In the genomic region with DNA sequence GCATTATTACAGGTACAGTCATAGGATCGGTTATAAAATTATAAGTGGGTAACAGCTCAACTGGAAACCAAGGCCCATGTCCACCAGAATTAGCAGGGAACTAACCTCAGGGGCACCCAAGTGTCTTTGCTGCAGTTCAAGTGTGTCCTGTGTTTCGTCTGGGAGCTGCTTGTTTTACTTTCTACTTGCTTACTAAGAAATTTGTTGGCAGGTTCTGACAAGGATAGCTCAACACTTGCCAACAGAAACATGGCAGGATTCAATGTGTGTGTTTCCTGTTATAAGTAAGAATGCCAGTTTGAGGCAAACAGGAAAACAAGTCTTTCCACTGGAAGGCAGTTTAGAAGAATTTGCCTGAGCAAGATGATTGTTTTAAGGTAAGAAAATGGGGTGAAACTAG, we compare ENCODE assay signal across 1 cellular context.
TF ChIP-seq lines count a peak whose summit lies in the region.

No MANE protein-coding gene starts in this region.

TF ChIP-seq in GM23338, 12 proteins besides CTCF, POLR2A, EP300 and RAD21 (continued from another document):
- no peak for TF ChIP-seq JUNB (IDR thresholded peaks at IDR 0.05; ENCODE audit: unreplicated experiment)
- no peak for TF ChIP-seq CREB1 (CRISPR knock-in tag; IDR thresholded peaks at IDR 0.05; ENCODE audit: low read depth)
- TF ChIP-seq, protein P1, sequence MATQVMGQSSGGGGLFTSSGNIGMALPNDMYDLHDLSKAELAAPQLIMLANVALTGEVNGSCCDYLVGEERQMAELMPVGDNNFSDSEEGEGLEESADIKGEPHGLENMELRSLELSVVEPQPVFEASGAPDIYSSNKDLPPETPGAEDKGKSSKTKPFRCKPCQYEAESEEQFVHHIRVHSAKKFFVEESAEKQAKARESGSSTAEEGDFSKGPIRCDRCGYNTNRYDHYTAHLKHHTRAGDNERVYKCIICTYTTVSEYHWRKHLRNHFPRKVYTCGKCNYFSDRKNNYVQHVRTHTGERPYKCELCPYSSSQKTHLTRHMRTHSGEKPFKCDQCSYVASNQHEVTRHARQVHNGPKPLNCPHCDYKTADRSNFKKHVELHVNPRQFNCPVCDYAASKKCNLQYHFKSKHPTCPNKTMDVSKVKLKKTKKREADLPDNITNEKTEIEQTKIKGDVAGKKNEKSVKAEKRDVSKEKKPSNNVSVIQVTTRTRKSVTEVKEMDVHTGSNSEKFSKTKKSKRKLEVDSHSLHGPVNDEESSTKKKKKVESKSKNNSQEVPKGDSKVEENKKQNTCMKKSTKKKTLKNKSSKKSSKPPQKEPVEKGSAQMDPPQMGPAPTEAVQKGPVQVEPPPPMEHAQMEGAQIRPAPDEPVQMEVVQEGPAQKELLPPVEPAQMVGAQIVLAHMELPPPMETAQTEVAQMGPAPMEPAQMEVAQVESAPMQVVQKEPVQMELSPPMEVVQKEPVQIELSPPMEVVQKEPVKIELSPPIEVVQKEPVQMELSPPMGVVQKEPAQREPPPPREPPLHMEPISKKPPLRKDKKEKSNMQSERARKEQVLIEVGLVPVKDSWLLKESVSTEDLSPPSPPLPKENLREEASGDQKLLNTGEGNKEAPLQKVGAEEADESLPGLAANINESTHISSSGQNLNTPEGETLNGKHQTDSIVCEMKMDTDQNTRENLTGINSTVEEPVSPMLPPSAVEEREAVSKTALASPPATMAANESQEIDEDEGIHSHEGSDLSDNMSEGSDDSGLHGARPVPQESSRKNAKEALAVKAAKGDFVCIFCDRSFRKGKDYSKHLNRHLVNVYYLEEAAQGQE (IDR thresholded peaks at IDR 0.05; ENCODE audit: unreplicated experiment): no peak
TF ChIP-seq in GM23338: peak in this region for 0.
